Comparison of ENCODE assay signal across 1 cellular context in the genomic region with DNA sequence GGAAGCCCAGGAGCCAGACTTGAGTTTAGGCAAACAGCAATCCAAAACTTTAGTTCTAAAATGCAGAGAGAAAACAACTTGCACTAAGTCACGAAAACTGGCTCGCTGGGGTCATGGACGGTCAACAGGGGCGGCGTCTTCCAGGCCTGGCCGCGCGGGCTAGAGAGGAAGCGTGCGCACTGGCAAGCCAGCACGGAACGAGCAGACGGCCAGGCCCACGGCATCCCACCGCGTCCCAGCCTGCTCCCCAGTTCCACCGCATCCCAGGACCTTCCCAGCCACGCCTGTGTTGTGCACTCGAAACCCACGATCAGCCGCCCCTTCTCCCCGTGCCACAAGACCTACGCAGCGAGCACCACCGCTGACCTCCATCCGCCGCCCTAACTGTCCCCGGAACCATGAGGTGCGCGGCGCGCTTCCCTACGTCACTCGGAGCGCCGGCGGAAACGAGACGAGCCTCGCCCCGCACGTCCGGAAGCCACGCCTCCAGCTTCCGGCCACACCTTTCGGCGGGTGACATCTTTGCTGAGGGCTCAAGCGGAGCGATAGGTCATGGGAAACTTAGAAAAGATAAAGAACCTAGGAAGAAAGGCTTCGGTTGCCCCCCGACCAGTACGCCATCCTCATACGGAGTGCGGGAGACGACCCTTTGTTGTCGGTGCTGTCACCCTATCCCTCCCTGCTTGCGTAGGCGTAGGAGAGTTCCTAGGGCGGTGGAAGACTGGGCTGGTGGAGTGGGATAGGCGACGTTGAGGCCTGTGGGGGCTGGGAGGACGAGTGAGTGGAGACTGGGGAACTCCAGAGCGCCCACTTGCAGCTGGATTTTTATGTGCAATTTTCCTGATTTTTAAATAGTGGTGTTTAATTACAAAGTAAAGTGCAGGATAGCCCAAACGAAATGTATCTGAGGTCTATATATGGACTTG.
TF ChIP-seq lines count a peak whose summit lies in the region.

Gene TBRG4 (minus strand): TSS at position 400 of the 926 bp plus-strand sequence. CDS start 2,460 bp downstream, outside the sequence.

TF ChIP-seq in HEK293, 187 proteins besides CTCF, POLR2A, EP300 and RAD21 (continued from another document and continues in another):
- TF ChIP-seq, protein P1, sequence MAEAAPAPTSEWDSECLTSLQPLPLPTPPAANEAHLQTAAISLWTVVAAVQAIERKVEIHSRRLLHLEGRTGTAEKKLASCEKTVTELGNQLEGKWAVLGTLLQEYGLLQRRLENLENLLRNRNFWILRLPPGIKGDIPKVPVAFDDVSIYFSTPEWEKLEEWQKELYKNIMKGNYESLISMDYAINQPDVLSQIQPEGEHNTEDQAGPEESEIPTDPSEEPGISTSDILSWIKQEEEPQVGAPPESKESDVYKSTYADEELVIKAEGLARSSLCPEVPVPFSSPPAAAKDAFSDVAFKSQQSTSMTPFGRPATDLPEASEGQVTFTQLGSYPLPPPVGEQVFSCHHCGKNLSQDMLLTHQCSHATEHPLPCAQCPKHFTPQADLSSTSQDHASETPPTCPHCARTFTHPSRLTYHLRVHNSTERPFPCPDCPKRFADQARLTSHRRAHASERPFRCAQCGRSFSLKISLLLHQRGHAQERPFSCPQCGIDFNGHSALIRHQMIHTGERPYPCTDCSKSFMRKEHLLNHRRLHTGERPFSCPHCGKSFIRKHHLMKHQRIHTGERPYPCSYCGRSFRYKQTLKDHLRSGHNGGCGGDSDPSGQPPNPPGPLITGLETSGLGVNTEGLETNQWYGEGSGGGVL (tag by site-specific recombination; IDR thresholded peaks at IDR 0.05), result no peak
- TF ChIP-seq HOXC10 (CRISPR knock-in tag; IDR thresholded peaks at IDR 0.05), result no peak
- TF ChIP-seq ZNF600 (tag by site-specific recombination; IDR thresholded peaks at IDR 0.05), result peak; percentile 85
- no peak for TF ChIP-seq ZNF214 (tag by site-specific recombination; IDR thresholded peaks at IDR 0.05; ENCODE audit: borderline replicate concordance)
- TF ChIP-seq, protein P2, sequence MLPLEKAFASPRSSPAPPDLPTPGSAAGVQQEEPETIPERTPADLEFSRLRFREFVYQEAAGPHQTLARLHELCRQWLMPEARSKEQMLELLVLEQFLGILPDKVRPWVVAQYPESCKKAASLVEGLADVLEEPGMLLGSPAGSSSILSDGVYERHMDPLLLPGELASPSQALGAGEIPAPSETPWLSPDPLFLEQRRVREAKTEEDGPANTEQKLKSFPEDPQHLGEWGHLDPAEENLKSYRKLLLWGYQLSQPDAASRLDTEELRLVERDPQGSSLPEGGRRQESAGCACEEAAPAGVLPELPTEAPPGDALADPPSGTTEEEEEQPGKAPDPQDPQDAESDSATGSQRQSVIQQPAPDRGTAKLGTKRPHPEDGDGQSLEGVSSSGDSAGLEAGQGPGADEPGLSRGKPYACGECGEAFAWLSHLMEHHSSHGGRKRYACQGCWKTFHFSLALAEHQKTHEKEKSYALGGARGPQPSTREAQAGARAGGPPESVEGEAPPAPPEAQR (tag by site-specific recombination; IDR thresholded peaks at IDR 0.05), result no peak
- TF ChIP-seq ZNF501 (tag by site-specific recombination; IDR thresholded peaks at IDR 0.05), result peak; percentile 88; the same call in 1 of the 2 replicates
- no peak for TF ChIP-seq AEBP2 (tag by site-specific recombination; IDR thresholded peaks at IDR 0.05; ENCODE audit: borderline replicate concordance)
- TF ChIP-seq, protein P3, sequence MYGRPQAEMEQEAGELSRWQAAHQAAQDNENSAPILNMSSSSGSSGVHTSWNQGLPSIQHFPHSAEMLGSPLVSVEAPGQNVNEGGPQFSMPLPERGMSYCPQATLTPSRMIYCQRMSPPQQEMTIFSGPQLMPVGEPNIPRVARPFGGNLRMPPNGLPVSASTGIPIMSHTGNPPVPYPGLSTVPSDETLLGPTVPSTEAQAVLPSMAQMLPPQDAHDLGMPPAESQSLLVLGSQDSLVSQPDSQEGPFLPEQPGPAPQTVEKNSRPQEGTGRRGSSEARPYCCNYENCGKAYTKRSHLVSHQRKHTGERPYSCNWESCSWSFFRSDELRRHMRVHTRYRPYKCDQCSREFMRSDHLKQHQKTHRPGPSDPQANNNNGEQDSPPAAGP (tag by site-specific recombination; IDR thresholded peaks at IDR 0.05), result no peak; the same call in 1 of the 2 replicates
- TF ChIP-seq ZNF76 (tag by site-specific recombination; IDR thresholded peaks at IDR 0.05; ENCODE audit: borderline replicate concordance, low read depth), result peak; percentile 57; the same call in 1 of the 2 replicates
- TF ChIP-seq GLI2 (tag by site-specific recombination; IDR thresholded peaks at IDR 0.05; ENCODE audit: borderline replicate concordance, low read depth), result no peak
- peak; percentile 77 for TF ChIP-seq SP2 (tag by site-specific recombination; IDR thresholded peaks at IDR 0.05)
- TF ChIP-seq ZNF624 (tag by site-specific recombination; IDR thresholded peaks at IDR 0.05), result no peak
- no peak for TF ChIP-seq ZNF16 (tag by site-specific recombination; IDR thresholded peaks at IDR 0.05; ENCODE audit: low read depth)
- TF ChIP-seq ZNF341 (tag by site-specific recombination; IDR thresholded peaks at IDR 0.05; ENCODE audit: low read depth), result peak; percentile 44; the same call in 1 of the 2 replicates
- no peak for TF ChIP-seq ZNF10 (tag by site-specific recombination; IDR thresholded peaks at IDR 0.05)
- TF ChIP-seq RBAK (tag by site-specific recombination; IDR thresholded peaks at IDR 0.05), result no peak
- no peak for TF ChIP-seq ZNF221 (tag by site-specific recombination; IDR thresholded peaks at IDR 0.05; ENCODE audit: borderline replicate concordance)
- TF ChIP-seq KLF7 (tag by site-specific recombination; IDR thresholded peaks at IDR 0.05; ENCODE audit: borderline replicate concordance), result peak; percentile 96
- TF ChIP-seq ZNF48 (tag by site-specific recombination; IDR thresholded peaks at IDR 0.05), result no peak
- TF ChIP-seq ZFHX2 (tag by site-specific recombination; conservative IDR thresholded peaks at IDR 0.05), result peak; percentile 70
- TF ChIP-seq SETDB1 (IDR thresholded peaks at IDR 0.05; ENCODE audit: insufficient read length, low read length), result no peak
- peak; percentile 64; the same call in 1 of the 2 replicates for TF ChIP-seq ZNF692 (tag by site-specific recombination; IDR thresholded peaks at IDR 0.05)
- no peak for TF ChIP-seq ZNF138 (tag by site-specific recombination; IDR thresholded peaks at IDR 0.05; ENCODE audit: borderline replicate concordance)
- TF ChIP-seq ZNF704 (tag by site-specific recombination; IDR thresholded peaks at IDR 0.05), result no peak
- no peak for TF ChIP-seq SALL2 (tag by site-specific recombination; IDR thresholded peaks at IDR 0.05; ENCODE audit: borderline replicate concordance)
- TF ChIP-seq, protein P4, sequence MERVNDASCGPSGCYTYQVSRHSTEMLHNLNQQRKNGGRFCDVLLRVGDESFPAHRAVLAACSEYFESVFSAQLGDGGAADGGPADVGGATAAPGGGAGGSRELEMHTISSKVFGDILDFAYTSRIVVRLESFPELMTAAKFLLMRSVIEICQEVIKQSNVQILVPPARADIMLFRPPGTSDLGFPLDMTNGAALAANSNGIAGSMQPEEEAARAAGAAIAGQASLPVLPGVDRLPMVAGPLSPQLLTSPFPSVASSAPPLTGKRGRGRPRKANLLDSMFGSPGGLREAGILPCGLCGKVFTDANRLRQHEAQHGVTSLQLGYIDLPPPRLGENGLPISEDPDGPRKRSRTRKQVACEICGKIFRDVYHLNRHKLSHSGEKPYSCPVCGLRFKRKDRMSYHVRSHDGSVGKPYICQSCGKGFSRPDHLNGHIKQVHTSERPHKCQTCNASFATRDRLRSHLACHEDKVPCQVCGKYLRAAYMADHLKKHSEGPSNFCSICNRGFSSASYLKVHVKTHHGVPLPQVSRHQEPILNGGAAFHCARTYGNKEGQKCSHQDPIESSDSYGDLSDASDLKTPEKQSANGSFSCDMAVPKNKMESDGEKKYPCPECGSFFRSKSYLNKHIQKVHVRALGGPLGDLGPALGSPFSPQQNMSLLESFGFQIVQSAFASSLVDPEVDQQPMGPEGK (tag by site-specific recombination; IDR thresholded peaks at IDR 0.05), result peak; percentile 89
- peak; percentile 90 for TF ChIP-seq ZBTB8A (tag by site-specific recombination; IDR thresholded peaks at IDR 0.05)
- TF ChIP-seq PBX3 (CRISPR knock-in tag; IDR thresholded peaks at IDR 0.05), result peak; percentile 81; the same call in 1 of the 2 replicates
- TF ChIP-seq ZNF843 (tag by site-specific recombination; IDR thresholded peaks at IDR 0.05), result peak; percentile 68
- TF ChIP-seq ZNF654 (tag by site-specific recombination; IDR thresholded peaks at IDR 0.05; ENCODE audit: low read depth), result no peak
- no peak for TF ChIP-seq ZNF645 (tag by site-specific recombination; IDR thresholded peaks at IDR 0.05)
- TF ChIP-seq ZNF114 (tag by site-specific recombination; IDR thresholded peaks at IDR 0.05), result no peak
- no peak for TF ChIP-seq ZNF555 (tag by site-specific recombination; conservative IDR thresholded peaks at IDR 0.05)
- no peak for TF ChIP-seq ZNF623 (tag by site-specific recombination; IDR thresholded peaks at IDR 0.05)
- TF ChIP-seq ZNF791 (tag by site-specific recombination; IDR thresholded peaks at IDR 0.05), result no peak
- TF ChIP-seq ZNF133 (tag by site-specific recombination; IDR thresholded peaks at IDR 0.05), result no peak
- no peak for TF ChIP-seq ZNF132 (tag by site-specific recombination; IDR thresholded peaks at IDR 0.05; ENCODE audit: borderline replicate concordance)
- TF ChIP-seq ZNF776 (tag by site-specific recombination; IDR thresholded peaks at IDR 0.05; ENCODE audit: borderline replicate concordance), result no peak
- TF ChIP-seq ZNF513 (tag by site-specific recombination; IDR thresholded peaks at IDR 0.05), result no peak
- TF ChIP-seq, protein P5, sequence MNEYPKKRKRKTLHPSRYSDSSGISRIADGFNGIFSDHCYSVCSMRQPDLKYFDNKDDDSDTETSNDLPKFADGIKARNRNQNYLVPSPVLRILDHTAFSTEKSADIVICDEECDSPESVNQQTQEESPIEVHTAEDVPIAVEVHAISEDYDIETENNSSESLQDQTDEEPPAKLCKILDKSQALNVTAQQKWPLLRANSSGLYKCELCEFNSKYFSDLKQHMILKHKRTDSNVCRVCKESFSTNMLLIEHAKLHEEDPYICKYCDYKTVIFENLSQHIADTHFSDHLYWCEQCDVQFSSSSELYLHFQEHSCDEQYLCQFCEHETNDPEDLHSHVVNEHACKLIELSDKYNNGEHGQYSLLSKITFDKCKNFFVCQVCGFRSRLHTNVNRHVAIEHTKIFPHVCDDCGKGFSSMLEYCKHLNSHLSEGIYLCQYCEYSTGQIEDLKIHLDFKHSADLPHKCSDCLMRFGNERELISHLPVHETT (tag by site-specific recombination; IDR thresholded peaks at IDR 0.05), result 0 out of 2 replicates have a peak, but pooled peaks have one; percentile 57
- no peak for TF ChIP-seq ZNF354C (tag by site-specific recombination; IDR thresholded peaks at IDR 0.05; ENCODE audit: borderline replicate concordance, low read depth)
